In genomic region chr16:56401482-56401881, GRCh38 we compare ENCODE assay signal across 8 cellular contexts. TPM values are rescaled to one million over a fixed set of nuclear protein-coding genes. Genes with fewer than 3 reads are reported as not detected.
DNase-seq lines count a peak whose midpoint lies in the region; ATAC-seq and TF ChIP-seq lines count a peak whose summit lies in the region.

No MANE protein-coding gene starts in this region.

- H3K9me2 ChIP-seq in Loucy (replicated peaks; ENCODE audit: low read depth, low read length), result no peaks in the 10 kb centered on the region

- H2AFZ ChIP-seq in Loucy (ENCODE audit: low read length) (no peak overlapping the region), mammary epithelial cell (ENCODE audit: low read depth, low read length) (no peak overlapping the region), osteoblast (ENCODE audit: low read length) (no peak overlapping the region)

- H3K4me1 ChIP-seq in Loucy (ENCODE audit: insufficient read depth, low read length, poor library complexity, severe bottlenecking), result no peaks in the 10 kb centered on the region
- no peaks in the 10 kb centered on the region for H3K4me1 ChIP-seq in mammary epithelial cell (ENCODE audit: insufficient read depth, low read length)
- no peaks in the 10 kb centered on the region for H3K4me1 ChIP-seq in osteoblast (ENCODE audit: insufficient read depth, low read length)

- no peak overlapping the region for H3K27ac ChIP-seq in mammary epithelial cell (ENCODE audit: insufficient read depth, low read depth, low read length)
- H3K27ac ChIP-seq in osteoblast (ENCODE audit: low read depth, low read length), result no peak overlapping the region

- H3K36me3 ChIP-seq in Loucy (ENCODE audit: insufficient read depth, low read length) (peaks cover 56% of the 10 kb centered on the region), mammary epithelial cell (ENCODE audit: insufficient read depth, low read length) (peaks cover 26% of the 10 kb centered on the region), osteoblast (ENCODE audit: insufficient read depth, low read length) (peaks cover 42% of the 10 kb centered on the region)

- H3K79me2 ChIP-seq in Loucy (ENCODE audit: insufficient read depth, low read length), result no peaks in the 10 kb centered on the region
- H3K79me2 ChIP-seq in mammary epithelial cell (ENCODE audit: insufficient read depth, low read length), result no peaks in the 10 kb centered on the region
- H3K79me2 ChIP-seq in osteoblast (ENCODE audit: insufficient read depth, low read length), result peaks cover 9% of the 10 kb centered on the region

- no peaks in the 10 kb centered on the region for H3K27me3 ChIP-seq in Loucy (ENCODE audit: insufficient read depth, low read length, poor library complexity, severe bottlenecking)
- no peaks in the 10 kb centered on the region for H3K27me3 ChIP-seq in mammary epithelial cell (ENCODE audit: insufficient read depth, low read length)
- H3K27me3 ChIP-seq in osteoblast (ENCODE audit: insufficient read depth, low read length), result no peaks in the 10 kb centered on the region

- no peak overlapping the region for H3K27ac Mint-ChIP-seq in T-helper 17 cell

- H3K9me3 ChIP-seq in Loucy (ENCODE audit: insufficient read depth, low read depth, low read length) (no peaks in the 10 kb centered on the region), mammary epithelial cell (replicated peaks; ENCODE audit: insufficient read depth, low read length) (no peaks in the 10 kb centered on the region), osteoblast (ENCODE audit: low read depth, low read length) (no peaks in the 10 kb centered on the region), T-helper 17 cell (ENCODE audit: control insufficient read depth, low read length, poor library complexity, severe bottlenecking) (no peaks in the 10 kb centered on the region)

- no peak overlapping the region for H3K4me2 ChIP-seq in Loucy (ENCODE audit: low read depth, low read length, poor library complexity, severe bottlenecking)
- no peak overlapping the region for H3K4me2 ChIP-seq in mammary epithelial cell (ENCODE audit: insufficient read depth, low read depth, low read length)
- H3K4me2 ChIP-seq in osteoblast (ENCODE audit: insufficient read depth, low read length), result no peak overlapping the region

- CTCF ChIA-PET in mammary epithelial cell (lab: Charles Lee; ENCODE audit: low non-redundant PET), result interaction anchor here (0.7 kb wide), 1 partner anchor 175 kb away, joined by 3 read pairs; no protein-coding TSS in a partner anchor

- dilution Hi-C loops in mammary epithelial cell (cut with HindIII; ENCODE audit: low sequenced_read_pairs), result no loop called here

- no peaks in the 10 kb centered on the region; the same call in 1 of the 2 replicates for H3F3A ChIP-seq in Loucy (ENCODE audit: low read depth)

- no peak for ATAC-seq in HG03039 (IDR thresholded peaks at IDR 0.05; ENCODE audit: unreplicated experiment)
- ATAC-seq in T-helper 17 cell, result no peak
- no peak for ATAC-seq in HG03439 (IDR thresholded peaks at IDR 0.05; ENCODE audit: unreplicated experiment)

- peaks cover 9% of the 10 kb centered on the region for H3K36me3 Mint-ChIP-seq in T-helper 17 cell (ENCODE audit: low read depth)

- H3K9ac ChIP-seq in Loucy (ENCODE audit: low read depth, low read length, poor library complexity, severe bottlenecking), result no peak overlapping the region
- no peak overlapping the region for H3K9ac ChIP-seq in mammary epithelial cell (ENCODE audit: insufficient read depth, low read length)

- DNase-seq in GM10266 (ENCODE audit: extremely low spot score) (peak; percentile 28), mammary epithelial cell (peak; percentile 12), osteoblast (ENCODE audit: insufficient read length, low spot score, missing footprints) (no peak), COLO829 (ENCODE audit: low spot score) (no peak), T-helper 17 cell (no peak)

- WGBS in mammary epithelial cell (ENCODE audit: low coverage, missing lambda C conversion rate), result 77% methylated on average over 4 of the region's 5 CpGs

- TF ChIP-seq CTCF in GM10266 (IDR thresholded peaks at IDR 0.05; ENCODE audit: control insufficient read depth, insufficient read depth, low read depth, missing control alignments), result no peak
- peak; percentile 54 for TF ChIP-seq CTCF in Loucy (conservative IDR thresholded peaks at IDR 0.05; ENCODE audit: low read length)
- TF ChIP-seq CTCF in mammary epithelial cell (conservative IDR thresholded peaks at IDR 0.05 in 1 of 2, IDR thresholded peaks at IDR 0.05 in 1 of 2; ENCODE audit: extremely low read depth in 1 of 2, insufficient read depth in 1 of 2, low read depth in 1 of 2, low read length in 2 of 2), result peak; percentile 36 to 45
- TF ChIP-seq CTCF in osteoblast (IDR thresholded peaks at IDR 0.05; ENCODE audit: extremely low read depth, low read depth, low read length), result peak; percentile 35

- no peak overlapping the region for H3K4me3 Mint-ChIP-seq in T-helper 17 cell

- intact Hi-C loops in mammary epithelial cell (cut with micrococcal nuclease), result no loop called here

- peaks cover 9% of the 10 kb centered on the region for H3K4me1 Mint-ChIP-seq in T-helper 17 cell

- no TSS peak for BruUV-seq in mammary epithelial cell (replicated peaks; lab: Mats Ljungman, UMichigan)

- no peaks in the 10 kb centered on the region for H3K27me3 Mint-ChIP-seq in T-helper 17 cell

- in situ Hi-C loops in mammary epithelial cell (cut with MboI; ENCODE audit: low sequenced_read_pairs in 2 of 2), result no loop called here

- H4K20me1 ChIP-seq in Loucy (ENCODE audit: insufficient read depth, low read length, poor library complexity, severe bottlenecking) (peaks cover 3% of the 10 kb centered on the region), mammary epithelial cell (ENCODE audit: insufficient read depth, low read length) (peaks cover 2% of the 10 kb centered on the region), osteoblast (ENCODE audit: insufficient read depth, low read length) (no peaks in the 10 kb centered on the region)

- H3K4me3 ChIP-seq in Loucy (ENCODE audit: low read length, poor library complexity, severe bottlenecking) (no peak overlapping the region), mammary epithelial cell (replicated peaks in 1 of 3; ENCODE audit: insufficient read depth in 1 of 3, low read depth in 2 of 3, low read length in 3 of 3) (no peak overlapping the region), osteoblast (ENCODE audit: insufficient read depth, low read length) (no peak overlapping the region)

RNA-seq across cellular contexts. Expression of gene AMFR, which starts 23.9 kb away (rescaled TPM):
- total RNA-seq in mammary epithelial cell (100 to 1,000 TPM in 1 of 2 donors, 10 to 100 TPM in 1; 77.7 to 238 TPM), osteoblast (279 and 339 TPM in 2 replicates), T-helper 17 cell (100 to 1,000 TPM in 1 of 2 donors, 10 to 100 TPM in 1; 64.8 to 102 TPM)
- polyA plus RNA-seq in mammary epithelial cell, result 54.6 TPM
- 400 TPM for polyA minus RNA-seq in mammary epithelial cell

RNA-seq across cellular contexts. Expression of gene NUDT21, which starts 49.6 kb away (rescaled TPM):
- total RNA-seq in mammary epithelial cell, result 100 to 1,000 TPM in 1 of 2 donors, 10 to 100 TPM in 1; 57.7 to 109 TPM
- 81.6 TPM for polyA plus RNA-seq in mammary epithelial cell
- 30.3 TPM for polyA minus RNA-seq in mammary epithelial cell
- total RNA-seq in osteoblast, result 58.6 and 64.5 TPM in 2 replicates
- 10 to 100 TPM; 84.8 to 92.2 TPM for total RNA-seq in T-helper 17 cell

RNA-seq across cellular contexts. Expression of gene OGFOD1, which starts 49.9 kb away (rescaled TPM):
- total RNA-seq in mammary epithelial cell (100 to 1,000 TPM in 1 of 2 donors, 10 to 100 TPM in 1; 84.3 to 110 TPM), osteoblast (39.2 and 47.4 TPM in 2 replicates), T-helper 17 cell (10 to 100 TPM; 19.9 to 26.1 TPM)
- 69.7 TPM for polyA plus RNA-seq in mammary epithelial cell
- polyA minus RNA-seq in mammary epithelial cell, result 28.9 TPM

Comparison
In these comparisons a context has a peak if more than half of its experiments do, and no peak if none do; other contexts are left out.
1. DNase-seq: peak in GM10266 (single experiment) and mammary epithelial cell (single experiment); none in osteoblast (single experiment), COLO829 (single experiment) and T-helper 17 cell (0 of 3).